In genomic region chr17:19744922-19745757, GRCh38 we compare ENCODE assay signal across 8 cellular contexts. TPM values are rescaled to one million over a fixed set of nuclear protein-coding genes. Genes with fewer than 3 reads are reported as not detected.
DNase-seq lines count a peak whose midpoint lies in the region; ATAC-seq and TF ChIP-seq lines count a peak whose summit lies in the region.

No MANE protein-coding gene starts in this region.

- WGBS in thymus: 41% methylated on average over 50 of the region's 50 CpGs

- POLR2A ChIA-PET in activated naive CD8-positive, alpha-beta T cell treated with anti-CD3 and anti-CD28 coated beads, Interleukin-2, amount 10 ng/mL, durations not matched to agents 7 days and 5 days (lab: Charles Lee): interaction anchor here (1.2 to 1.7 kb wide), 2 partner anchors 27 to 97 kb away, joined by 4 to 10 read pairs; partner anchors contain the start of gene ALDH3A2

- H3K36me3 ChIP-seq in parathyroid adenoma (ENCODE audit: control insufficient read depth, insufficient read depth, low read length) (no peaks in the 10 kb centered on the region), thymus (ENCODE audit: control insufficient read depth, insufficient read depth) (no peaks in the 10 kb centered on the region)

- no peaks in the 10 kb centered on the region for H3K4me1 Mint-ChIP-seq in activated naive CD8-positive, alpha-beta T cell treated with anti-CD3 and anti-CD28 coated beads, Interleukin-2, amount 10 ng/mL, durations not matched to agents 7 days and 5 days

- peak; percentile 93 for TF ChIP-seq CTCF in parathyroid adenoma (IDR thresholded peaks at IDR 0.05)

- H3K9me3 Mint-ChIP-seq in activated naive CD8-positive, alpha-beta T cell treated with anti-CD3 and anti-CD28 coated beads, Interleukin-2, amount 10 ng/mL, durations not matched to agents 7 days and 5 days: no peaks in the 10 kb centered on the region

- ATAC-seq in SK-N-SH treated with all-trans-retinoic acid at 6 μM for 48 hours (peak; percentile 97), HG02981 (IDR thresholded peaks at IDR 0.05; ENCODE audit: unreplicated experiment) (no peak)
- ATAC-seq in activated naive CD8-positive, alpha-beta T cell treated with anti-CD3 and anti-CD28 coated beads, Interleukin-2, amount 10 ng/mL, durations not matched to agents 7 days and 5 days (ENCODE audit: low read depth): peak; percentile 91

- H3K27me3 Mint-ChIP-seq in activated naive CD8-positive, alpha-beta T cell treated with anti-CD3 and anti-CD28 coated beads, Interleukin-2, amount 10 ng/mL, durations not matched to agents 7 days and 5 days: peaks cover 4% of the 10 kb centered on the region

- no peak overlapping the region for H3K4me3 ChIP-seq in parathyroid adenoma (ENCODE audit: low read depth, low read length)
- peak overlapping the region; percentile 48 for H3K4me3 ChIP-seq in thymus (ENCODE audit: low read length)

- no peaks in the 10 kb centered on the region for H3K9me3 ChIP-seq in parathyroid adenoma (ENCODE audit: control insufficient read depth, low read length)
- no peaks in the 10 kb centered on the region for H3K9me3 ChIP-seq in thymus (ENCODE audit: control insufficient read depth)

- H3K36me3 Mint-ChIP-seq in activated naive CD8-positive, alpha-beta T cell treated with anti-CD3 and anti-CD28 coated beads, Interleukin-2, amount 10 ng/mL, durations not matched to agents 7 days and 5 days: no peaks in the 10 kb centered on the region

- no peak overlapping the region for H3K27ac Mint-ChIP-seq in activated naive CD8-positive, alpha-beta T cell treated with anti-CD3 and anti-CD28 coated beads, Interleukin-2, amount 10 ng/mL, durations not matched to agents 7 days and 5 days

- H3K4me1 ChIP-seq in parathyroid adenoma: no peaks in the 10 kb centered on the region
- no peaks in the 10 kb centered on the region for H3K4me1 ChIP-seq in thymus (ENCODE audit: control insufficient read depth, insufficient read depth, low read length)

- DNase-seq in DMS53 (lab: John Stamatoyannopoulos, UW): peak; percentile 91
- DNase-seq in HT-29 (ENCODE audit: low spot score): peak; percentile 86
- DNase-seq in activated naive CD8-positive, alpha-beta T cell treated with anti-CD3 and anti-CD28 coated beads, Interleukin-2, amount 10 ng/mL, durations not matched to agents 7 days and 5 days: peak; percentile 95
- DNase-seq in cardiac septum (ENCODE audit: low spot score): peak; percentile 94

- peak overlapping the region; percentile 71 for H3K4me2 ChIP-seq in parathyroid adenoma (ENCODE audit: low read length)

- H3K79me2 ChIP-seq in parathyroid adenoma: no peaks in the 10 kb centered on the region

- intact Hi-C loops in cardiac septum (cut with DNase I): no loop called here

- no peak overlapping the region for H3K9ac ChIP-seq in parathyroid adenoma

- H2AFZ ChIP-seq in parathyroid adenoma: peak overlapping the region; percentile 92

- peak overlapping the region; percentile 78 for H3K4me3 Mint-ChIP-seq in activated naive CD8-positive, alpha-beta T cell treated with anti-CD3 and anti-CD28 coated beads, Interleukin-2, amount 10 ng/mL, durations not matched to agents 7 days and 5 days

- H3K27me3 ChIP-seq in parathyroid adenoma (ENCODE audit: control insufficient read depth, insufficient read depth, low read length) (no peaks in the 10 kb centered on the region), thymus (ENCODE audit: control insufficient read depth, insufficient read depth) (peaks cover 7% of the 10 kb centered on the region)

- no peak overlapping the region for H3K27ac ChIP-seq in parathyroid adenoma
- peak overlapping the region; percentile 15 for H3K27ac ChIP-seq in thymus (ENCODE audit: low read depth)

TF ChIP-seq in SK-N-SH treated with all-trans-retinoic acid at 6 μM for 48 hours, 23 proteins besides CTCF, POLR2A, EP300 and RAD21:
- TF ChIP-seq PATZ1 (CRISPR knock-in tag; IDR thresholded peaks at IDR 0.05; ENCODE audit: borderline replicate concordance) (no peak), ZC3H10 (CRISPR knock-in tag; IDR thresholded peaks at IDR 0.05) (no peak)
- TF ChIP-seq, protein P1, sequence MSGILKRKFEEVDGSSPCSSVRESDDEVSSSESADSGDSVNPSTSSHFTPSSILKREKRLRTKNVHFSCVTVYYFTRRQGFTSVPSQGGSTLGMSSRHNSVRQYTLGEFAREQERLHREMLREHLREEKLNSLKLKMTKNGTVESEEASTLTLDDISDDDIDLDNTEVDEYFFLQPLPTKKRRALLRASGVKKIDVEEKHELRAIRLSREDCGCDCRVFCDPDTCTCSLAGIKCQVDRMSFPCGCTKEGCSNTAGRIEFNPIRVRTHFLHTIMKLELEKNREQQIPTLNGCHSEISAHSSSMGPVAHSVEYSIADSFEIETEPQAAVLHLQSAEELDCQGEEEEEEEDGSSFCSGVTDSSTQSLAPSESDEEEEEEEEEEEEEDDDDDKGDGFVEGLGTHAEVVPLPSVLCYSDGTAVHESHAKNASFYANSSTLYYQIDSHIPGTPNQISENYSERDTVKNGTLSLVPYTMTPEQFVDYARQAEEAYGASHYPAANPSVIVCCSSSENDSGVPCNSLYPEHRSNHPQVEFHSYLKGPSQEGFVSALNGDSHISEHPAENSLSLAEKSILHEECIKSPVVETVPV (CRISPR knock-in tag; IDR thresholded peaks at IDR 0.05): no peak

RNA-seq across cellular contexts. Expression of gene ALDH3A1, which starts 3.0 kb away (rescaled TPM):
- total RNA-seq in HT-29 (2014; rRNA removed; shearing (Covaris generic)): 20.0 and 37.7 TPM in 2 replicates
- not detected for total RNA-seq in activated naive CD8-positive, alpha-beta T cell treated with anti-CD3 and anti-CD28 coated beads, Interleukin-2, amount 10 ng/mL, durations not matched to agents 7 days and 5 days
- total RNA-seq in cardiac septum: 0.24 TPM
- 2.2 TPM for polyA plus RNA-seq in thymus

RNA-seq across cellular contexts. Expression of gene SLC47A2, which starts 28.8 kb away (rescaled TPM):
- 0.05 TPM in 1 of 2 replicates, not detected in the other for total RNA-seq in HT-29 (2014; rRNA removed; shearing (Covaris generic))
- not detected for total RNA-seq in activated naive CD8-positive, alpha-beta T cell treated with anti-CD3 and anti-CD28 coated beads, Interleukin-2, amount 10 ng/mL, durations not matched to agents 7 days and 5 days
- total RNA-seq in cardiac septum: not detected
- 0.46 TPM for polyA plus RNA-seq in thymus

Comparison
In these comparisons a context has a peak if more than half of its experiments do, and no peak if none do; other contexts are left out.
1. RNA of gene ALDH3A1, which starts 3.0 kb away (total RNA-seq): 20.0 to 37.7 TPM in HT-29; not detected in activated naive CD8-positive, alpha-beta T cell treated with anti-CD3 and anti-CD28 coated beads, Interleukin-2, amount 10 ng/mL, durations not matched to agents 7 days and 5 days and 0.24 TPM in cardiac septum (single experiment); every median in the first group is over 10 times any median in the second.
2. Peak in every context shown above with its lines, with median percentiles within 50 percentile points of each other: DNase-seq.